In the genomic region with DNA sequence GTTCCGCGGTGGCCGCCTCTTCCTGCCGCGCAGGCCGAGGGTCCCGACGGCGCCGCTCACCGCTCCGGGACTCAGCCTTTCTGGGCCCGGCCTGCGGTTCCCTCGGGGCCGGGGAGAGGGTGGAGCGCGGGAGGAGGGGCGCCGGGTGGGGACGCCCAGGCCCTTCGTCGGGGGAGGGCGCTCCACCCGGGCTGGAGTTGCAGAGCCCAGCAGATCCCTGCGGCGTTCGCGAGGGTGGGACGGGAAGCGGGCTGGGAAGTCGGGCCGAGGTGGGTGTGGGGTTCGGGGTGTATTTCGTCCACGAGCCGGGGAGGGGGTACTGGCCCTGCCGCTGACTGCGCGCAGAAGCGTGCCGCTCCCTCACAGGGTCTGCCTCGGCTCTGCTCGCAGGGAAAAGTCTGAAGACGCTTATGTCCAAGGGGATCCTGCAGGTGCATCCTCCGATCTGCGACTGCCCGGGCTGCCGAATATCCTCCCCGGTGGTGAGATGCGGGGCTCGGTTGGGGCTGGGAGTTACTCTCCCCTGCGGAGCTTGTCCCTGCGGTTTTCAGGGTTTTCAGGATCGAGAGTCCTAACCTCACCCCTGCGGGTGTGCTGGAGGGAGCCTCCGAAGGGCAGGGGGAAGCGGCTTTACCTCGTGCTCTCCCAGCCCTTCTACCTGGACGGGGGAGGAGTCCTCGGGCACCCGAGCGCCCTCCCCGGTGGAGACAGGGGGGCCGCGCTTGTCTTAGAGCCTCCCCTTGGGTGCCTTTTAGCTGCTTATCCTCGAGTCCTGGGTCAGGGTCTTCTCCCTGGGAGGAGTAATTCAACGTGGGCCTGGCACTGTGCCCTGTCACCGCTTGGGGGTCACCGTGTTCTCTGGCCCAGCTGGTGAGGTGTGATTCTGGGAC, we compare ENCODE assay signal across 1 cellular context.
A peak's percentile ranks its signal among the peaks of the same experiment; 100 is the strongest.
TF ChIP-seq lines count a peak whose summit lies in the region.

No MANE protein-coding gene starts in this region.

TF ChIP-seq in HEK293, 187 proteins besides CTCF, POLR2A, EP300 and RAD21 (continued from another document and continues in another):
- no peak for TF ChIP-seq ZSCAN5A (tag by site-specific recombination; IDR thresholded peaks at IDR 0.05)
- peak; percentile 90 for TF ChIP-seq ZNF610 (tag by site-specific recombination; IDR thresholded peaks at IDR 0.05; ENCODE audit: borderline replicate concordance)
- no peak for TF ChIP-seq MEIS1 (CRISPR knock-in tag; IDR thresholded peaks at IDR 0.05; ENCODE audit: borderline replicate concordance)
- TF ChIP-seq ZNF692 (tag by site-specific recombination; IDR thresholded peaks at IDR 0.05): peak; percentile 81
- TF ChIP-seq ZNF324 (tag by site-specific recombination; IDR thresholded peaks at IDR 0.05): no peak
- no peak for TF ChIP-seq ZNF510 (tag by site-specific recombination; IDR thresholded peaks at IDR 0.05; ENCODE audit: insufficient replicate concordance)
- TF ChIP-seq ZNF571 (tag by site-specific recombination; IDR thresholded peaks at IDR 0.05): no peak
- TF ChIP-seq SETDB1 (IDR thresholded peaks at IDR 0.05; ENCODE audit: insufficient read length, low read length): no peak
- TF ChIP-seq ZNF626 (tag by site-specific recombination; IDR thresholded peaks at IDR 0.05): no peak
- peak; percentile 36; the same call in 1 of the 2 replicates for TF ChIP-seq SCRT2 (tag by site-specific recombination; IDR thresholded peaks at IDR 0.05)
- TF ChIP-seq EGR2 (tag by site-specific recombination; IDR thresholded peaks at IDR 0.05; ENCODE audit: low read depth): peak; percentile 66
- TF ChIP-seq ZNF184 (tag by site-specific recombination; IDR thresholded peaks at IDR 0.05): no peak
- TF ChIP-seq ZNF221 (tag by site-specific recombination; IDR thresholded peaks at IDR 0.05; ENCODE audit: borderline replicate concordance): no peak
- TF ChIP-seq ZEB2 (tag by site-specific recombination; IDR thresholded peaks at IDR 0.05): peak; percentile 83
- TF ChIP-seq YY2 (tag by site-specific recombination; IDR thresholded peaks at IDR 0.05): no peak
- TF ChIP-seq ZNF398 (tag by site-specific recombination; IDR thresholded peaks at IDR 0.05): peak; percentile 85
- no peak for TF ChIP-seq MZF1 (tag by site-specific recombination; IDR thresholded peaks at IDR 0.05; ENCODE audit: borderline replicate concordance)
- no peak for TF ChIP-seq ZBTB21 (tag by site-specific recombination; IDR thresholded peaks at IDR 0.05)
- TF ChIP-seq ZNF707 (tag by site-specific recombination; IDR thresholded peaks at IDR 0.05): no peak
- 0 out of 2 replicates have a peak, but pooled peaks have one; percentile 14 for TF ChIP-seq ZBTB1 (tag by site-specific recombination; IDR thresholded peaks at IDR 0.05)
- no peak for TF ChIP-seq ZNF777 (tag by site-specific recombination; IDR thresholded peaks at IDR 0.05; ENCODE audit: borderline replicate concordance)
- TF ChIP-seq REPIN1 (tag by site-specific recombination; IDR thresholded peaks at IDR 0.05; ENCODE audit: low read depth): no peak
- TF ChIP-seq SP3 (tag by site-specific recombination; IDR thresholded peaks at IDR 0.05): peak; percentile 73
- no peak for TF ChIP-seq ZNF664 (tag by site-specific recombination; IDR thresholded peaks at IDR 0.05)
- peak; percentile 86 for TF ChIP-seq IKZF3 (tag by site-specific recombination; IDR thresholded peaks at IDR 0.05)
- no peak for TF ChIP-seq ZNF426 (tag by site-specific recombination; IDR thresholded peaks at IDR 0.05)
- no peak for TF ChIP-seq ZFP3 (tag by site-specific recombination; IDR thresholded peaks at IDR 0.05; ENCODE audit: low read depth)
- TF ChIP-seq, protein P1, sequence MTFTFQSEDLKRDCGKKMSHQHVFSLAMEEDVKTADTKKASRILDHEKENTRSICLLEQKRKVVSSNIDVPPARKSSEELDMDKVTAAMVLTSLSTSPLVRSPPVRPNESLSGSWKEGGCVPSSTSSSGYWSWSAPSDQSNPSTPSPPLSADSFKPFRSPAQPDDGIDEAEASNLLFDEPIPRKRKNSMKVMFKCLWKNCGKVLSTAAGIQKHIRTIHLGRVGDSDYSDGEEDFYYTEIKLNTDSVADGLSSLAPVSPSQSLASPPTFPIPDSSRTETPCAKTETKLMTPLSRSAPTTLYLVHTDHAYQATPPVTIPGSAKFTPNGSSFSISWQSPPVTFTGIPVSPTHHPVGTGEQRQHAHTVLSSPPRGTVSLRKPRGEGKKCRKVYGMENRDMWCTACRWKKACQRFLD (tag by site-specific recombination; IDR thresholded peaks at IDR 0.05): no peak
- TF ChIP-seq ZNF223 (tag by site-specific recombination; IDR thresholded peaks at IDR 0.05): no peak
- TF ChIP-seq ZNF488 (tag by site-specific recombination; IDR thresholded peaks at IDR 0.05): no peak
- TF ChIP-seq SP2 (tag by site-specific recombination; IDR thresholded peaks at IDR 0.05): peak; percentile 84
- TF ChIP-seq, protein P2, sequence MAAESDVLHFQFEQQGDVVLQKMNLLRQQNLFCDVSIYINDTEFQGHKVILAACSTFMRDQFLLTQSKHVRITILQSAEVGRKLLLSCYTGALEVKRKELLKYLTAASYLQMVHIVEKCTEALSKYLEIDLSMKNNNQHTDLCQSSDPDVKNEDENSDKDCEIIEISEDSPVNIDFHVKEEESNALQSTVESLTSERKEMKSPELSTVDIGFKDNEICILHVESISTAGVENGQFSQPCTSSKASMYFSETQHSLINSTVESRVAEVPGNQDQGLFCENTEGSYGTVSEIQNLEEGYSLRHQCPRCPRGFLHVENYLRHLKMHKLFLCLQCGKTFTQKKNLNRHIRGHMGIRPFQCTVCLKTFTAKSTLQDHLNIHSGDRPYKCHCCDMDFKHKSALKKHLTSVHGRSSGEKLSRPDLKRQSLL (tag by site-specific recombination; IDR thresholded peaks at IDR 0.05): 0 out of 2 replicates have a peak, but pooled peaks have one; percentile 66
- TF ChIP-seq ZNF501 (tag by site-specific recombination; IDR thresholded peaks at IDR 0.05): peak; percentile 33; the same call in 1 of the 2 replicates
- no peak for TF ChIP-seq ZNF169 (tag by site-specific recombination; IDR thresholded peaks at IDR 0.05)
- TF ChIP-seq ZNF701 (tag by site-specific recombination; IDR thresholded peaks at IDR 0.05): no peak
- peak; percentile 46 for TF ChIP-seq ZNF629 (tag by site-specific recombination; IDR thresholded peaks at IDR 0.05)
- TF ChIP-seq SP7 (tag by site-specific recombination; IDR thresholded peaks at IDR 0.05): peak; percentile 49
- no peak for TF ChIP-seq ZNF791 (tag by site-specific recombination; IDR thresholded peaks at IDR 0.05)
- TF ChIP-seq ZIC2 (tag by site-specific recombination; IDR thresholded peaks at IDR 0.05): peak; percentile 75
- TF ChIP-seq ZBTB44 (tag by site-specific recombination; IDR thresholded peaks at IDR 0.05): no peak
- TF ChIP-seq ZNF239 (tag by site-specific recombination; IDR thresholded peaks at IDR 0.05): no peak
- TF ChIP-seq GLIS2 (tag by site-specific recombination; IDR thresholded peaks at IDR 0.05): peak; percentile 79
- TF ChIP-seq ZNF366 (tag by site-specific recombination; conservative IDR thresholded peaks at IDR 0.05): no peak
- 0 out of 2 replicates have a peak, but pooled peaks have one; percentile 27 for TF ChIP-seq PRDM4 (tag by site-specific recombination; IDR thresholded peaks at IDR 0.05)
- TF ChIP-seq ZNF658 (tag by site-specific recombination; IDR thresholded peaks at IDR 0.05): no peak
- TF ChIP-seq ZNF560 (tag by site-specific recombination; IDR thresholded peaks at IDR 0.05; ENCODE audit: borderline replicate concordance): no peak
- no peak for TF ChIP-seq ZNF24 (tag by site-specific recombination; IDR thresholded peaks at IDR 0.05)
- TF ChIP-seq ZNF155 (tag by site-specific recombination; IDR thresholded peaks at IDR 0.05): no peak
- peak; percentile 97 for TF ChIP-seq ZBTB8A (tag by site-specific recombination; IDR thresholded peaks at IDR 0.05)
- no peak for TF ChIP-seq ZNF670 (tag by site-specific recombination; IDR thresholded peaks at IDR 0.05; ENCODE audit: low read depth)
- TF ChIP-seq, protein P3, sequence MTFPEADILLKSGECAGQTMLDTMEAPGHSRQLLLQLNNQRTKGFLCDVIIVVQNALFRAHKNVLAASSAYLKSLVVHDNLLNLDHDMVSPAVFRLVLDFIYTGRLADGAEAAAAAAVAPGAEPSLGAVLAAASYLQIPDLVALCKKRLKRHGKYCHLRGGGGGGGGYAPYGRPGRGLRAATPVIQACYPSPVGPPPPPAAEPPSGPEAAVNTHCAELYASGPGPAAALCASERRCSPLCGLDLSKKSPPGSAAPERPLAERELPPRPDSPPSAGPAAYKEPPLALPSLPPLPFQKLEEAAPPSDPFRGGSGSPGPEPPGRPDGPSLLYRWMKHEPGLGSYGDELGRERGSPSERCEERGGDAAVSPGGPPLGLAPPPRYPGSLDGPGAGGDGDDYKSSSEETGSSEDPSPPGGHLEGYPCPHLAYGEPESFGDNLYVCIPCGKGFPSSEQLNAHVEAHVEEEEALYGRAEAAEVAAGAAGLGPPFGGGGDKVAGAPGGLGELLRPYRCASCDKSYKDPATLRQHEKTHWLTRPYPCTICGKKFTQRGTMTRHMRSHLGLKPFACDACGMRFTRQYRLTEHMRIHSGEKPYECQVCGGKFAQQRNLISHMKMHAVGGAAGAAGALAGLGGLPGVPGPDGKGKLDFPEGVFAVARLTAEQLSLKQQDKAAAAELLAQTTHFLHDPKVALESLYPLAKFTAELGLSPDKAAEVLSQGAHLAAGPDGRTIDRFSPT (tag by site-specific recombination; IDR thresholded peaks at IDR 0.05): peak; percentile 44; the same call in 1 of the 2 replicates
- TF ChIP-seq ZNF416 (tag by site-specific recombination; IDR thresholded peaks at IDR 0.05): no peak
- TF ChIP-seq ZNF530 (tag by site-specific recombination; IDR thresholded peaks at IDR 0.05; ENCODE audit: low read depth): no peak
- TF ChIP-seq OSR2 (tag by site-specific recombination; IDR thresholded peaks at IDR 0.05): no peak
